Comparison of ENCODE assay signal across 17 cellular contexts in genomic region chr9:72309366-72310133, GRCh38.
"Had no signal": no experiment of that assay in that cellular context is flagged by ENCODE, and none has a peak within 500 bp of the region (broad histone marks: within the 10 kb centered on the region; RNA-seq: fewer than 3 reads in every experiment).

No MANE protein-coding gene starts in this region.

- H3K27ac ChIP-seq: body of pancreas, neural progenitor cell, pancreas, tibial nerve had no signal

- H3K9ac ChIP-seq: neural progenitor cell, SK-N-SH had no signal

- H3K9me3 Mint-ChIP-seq: activated B cell treated with CpG ODN at 0.5 μM for 24 hours; activated CD4-positive, alpha-beta T cell treated with anti-CD3 and anti-CD28 coated beads, Interleukin-2, amount 10 ng/mL, durations not matched to agents 24 days and 14 days; activated naive CD4-positive, alpha-beta T cell treated with anti-CD3 and anti-CD28 coated beads, Interleukin-2, amount 50 U/mL, for 24 hours; activated T-helper 2 cell treated with anti-CD3 and anti-CD28 coated beads, Interferon-gamma antibody, Interleukin-2, Interleukin-4, amounts not matched to agents 10 μg/mL and 5 μg/mL and 100 μg/mL, durations not matched to agents 14 hours and 24 hours and 36 hours; endodermal cell; neural progenitor cell; T-helper 1 cell treated with Interleukin-12 subunit alpha and Interleukin-12 subunit beta and Interleukin-4 antibody, amounts not matched to agents 30 μg/mL and 1 μg/mL, for 36 hours had no signal

- FAIRE-seq: pancreas, small intestine had no signal

- H3K36me3 Mint-ChIP-seq: activated naive CD4-positive, alpha-beta T cell treated with anti-CD3 and anti-CD28 coated beads, Interleukin-2, amount 50 U/mL, for 24 hours; neural progenitor cell had no signal

- H2AFZ ChIP-seq: neural progenitor cell had no signal

- H3K4me3 ChIP-seq: body of pancreas, neural progenitor cell, pancreas, tibial nerve had no signal

- H3K9me3 ChIP-seq: body of pancreas, pancreas, SK-N-SH, tibial nerve had no signal

- H3K4me2 ChIP-seq: neural progenitor cell, SK-N-SH had no signal

- ATAC-seq: body of pancreas, left ventricle myocardium superior, pancreas had no signal

- DNase-seq: activated B cell treated with CpG ODN at 0.5 μM for 24 hours; activated CD4-positive, alpha-beta T cell treated with anti-CD3 and anti-CD28 coated beads, Interleukin-2, amount 10 ng/mL, durations not matched to agents 24 days and 14 days; activated CD8-positive, alpha-beta memory T cell treated with anti-CD3 and anti-CD28 coated beads for 24 hours; amniotic stem cell; body of pancreas; dermis blood vessel endothelial cell; endodermal cell; glutamatergic neuron; left ventricle myocardium superior; pancreas; SK-N-SH; small intestine had no signal

- H3K27me3 ChIP-seq: body of pancreas, neural progenitor cell, pancreas, tibial nerve had no signal

- H3K4me3 Mint-ChIP-seq: activated B cell treated with CpG ODN at 0.5 μM for 24 hours; activated CD4-positive, alpha-beta T cell treated with anti-CD3 and anti-CD28 coated beads, Interleukin-2, amount 10 ng/mL, durations not matched to agents 24 days and 14 days; activated naive CD4-positive, alpha-beta T cell treated with anti-CD3 and anti-CD28 coated beads, Interleukin-2, amount 50 U/mL, for 24 hours; endodermal cell; neural progenitor cell; T-helper 1 cell treated with Interleukin-12 subunit alpha and Interleukin-12 subunit beta and Interleukin-4 antibody, amounts not matched to agents 30 μg/mL and 1 μg/mL, for 36 hours had no signal

- H3K27me3 Mint-ChIP-seq: activated B cell treated with CpG ODN at 0.5 μM for 24 hours had no signal

- H3K36me3 ChIP-seq: neural progenitor cell, pancreas, tibial nerve had no signal

- H3K27ac Mint-ChIP-seq: activated B cell treated with CpG ODN at 0.5 μM for 24 hours; activated CD4-positive, alpha-beta T cell treated with anti-CD3 and anti-CD28 coated beads, Interleukin-2, amount 10 ng/mL, durations not matched to agents 24 days and 14 days; activated naive CD4-positive, alpha-beta T cell treated with anti-CD3 and anti-CD28 coated beads, Interleukin-2, amount 50 U/mL, for 24 hours; activated T-helper 2 cell treated with anti-CD3 and anti-CD28 coated beads, Interferon-gamma antibody, Interleukin-2, Interleukin-4, amounts not matched to agents 10 μg/mL and 5 μg/mL and 100 μg/mL, durations not matched to agents 14 hours and 24 hours and 36 hours; endodermal cell; neural progenitor cell; T-helper 1 cell treated with Interleukin-12 subunit alpha and Interleukin-12 subunit beta and Interleukin-4 antibody, amounts not matched to agents 30 μg/mL and 1 μg/mL, for 36 hours had no signal
